Comparison of ENCODE assay signal across 19 cellular contexts in genomic region chr7:69110450-69111050, GRCh38.
A peak's percentile ranks its signal among the peaks of the same experiment; 100 is the strongest.
DNase-seq lines count a peak whose midpoint lies in the region; ATAC-seq and TF ChIP-seq lines count a peak whose summit lies in the region.
"Had no signal": no experiment of that assay in that cellular context is flagged by ENCODE, and none has a peak within 500 bp of the region (broad histone marks: within the 10 kb centered on the region; RNA-seq: fewer than 3 reads in every experiment).

No MANE protein-coding gene starts in this region.

- H3K27ac ChIP-seq in Karpas-422 (ENCODE audit: low read length) = peak overlapping the region; percentile 100

- H2AFZ ChIP-seq in Karpas-422 (ENCODE audit: low read length) = no peak overlapping the region

- no peak for ATAC-seq in GM18868 (IDR thresholded peaks at IDR 0.05; ENCODE audit: unreplicated experiment)
- ATAC-seq in HG03432 (IDR thresholded peaks at IDR 0.05; ENCODE audit: unreplicated experiment) = no peak
- ATAC-seq: HCT116, K562 had no signal

- TF ChIP-seq CTCF in GM06990 (IDR thresholded peaks at IDR 0.05; ENCODE audit: insufficient read depth, low read length, poor library complexity, severe bottlenecking) = no peak

- H3K9me3 ChIP-seq in Karpas-422 (ENCODE audit: low read length) = peaks cover 47% of the 10 kb centered on the region
- H3K9me3 ChIP-seq: BE2C had no signal

- H3K4me1 ChIP-seq in Karpas-422 (ENCODE audit: low read length) = peaks cover 48% of the 10 kb centered on the region
- H3K4me1 ChIP-seq: BE2C had no signal

- no peaks in the 10 kb centered on the region for H3K36me3 ChIP-seq in GM06990 (ENCODE audit: control insufficient read depth, insufficient read depth, low read length)
- H3K36me3 ChIP-seq in Karpas-422 (ENCODE audit: insufficient read depth, low read length) = peaks cover 36% of the 10 kb centered on the region; the same call in 1 of the 2 replicates
- H3K36me3 ChIP-seq: BE2C had no signal

- H3K4me2 ChIP-seq in Karpas-422 (ENCODE audit: low read depth, low read length, poor library complexity, severe bottlenecking) = no peak overlapping the region

- no peaks in the 10 kb centered on the region for H3K27me3 ChIP-seq in GM06990 (replicated peaks; ENCODE audit: control insufficient read depth, insufficient read depth, low read length)
- no peaks in the 10 kb centered on the region for H3K27me3 ChIP-seq in Karpas-422 (ENCODE audit: low read length)
- H3K27me3 ChIP-seq: BE2C had no signal

- DNase-seq in GM06990 (ENCODE audit: extremely low read depth, insufficient read length) (peak; percentile 45), Karpas-422 (no peak), cerebellar nuclear complex (lab: John Stamatoyannopoulos, UW) (peak; percentile 63 to 65), pons (ENCODE audit: low spot score) (peak; percentile 5), NCI-H748 (lab: John Stamatoyannopoulos, UW; ENCODE audit: unreplicated experiment) (no peak)
- DNase-seq: BE2C; CD4-positive, CD25-positive, alpha-beta regulatory T cell; CD8-positive, alpha-beta memory T cell; COR-L47; DMS 273 treated with DMSO at 0.1 percent for 48 hours; DMS53; DND-41; EL; H7; IMR-90 had no signal

- no peaks in the 10 kb centered on the region for H4K20me1 ChIP-seq in Karpas-422 (ENCODE audit: insufficient read depth, low read depth, low read length)

- H3K79me2 ChIP-seq in Karpas-422 (ENCODE audit: low read length) = no peaks in the 10 kb centered on the region

- no peak overlapping the region for H3K9ac ChIP-seq in Karpas-422 (ENCODE audit: low read length)

- H3K4me3 ChIP-seq in GM06990 (replicated peaks; ENCODE audit: low read depth, low read length) = no peak overlapping the region
- H3K4me3 ChIP-seq in Karpas-422 (ENCODE audit: low read length) = peak overlapping the region; percentile 32
- H3K4me3 ChIP-seq: K562 had no signal

- no peaks in the 10 kb centered on the region for H3K9me2 ChIP-seq in Karpas-422 (replicated peaks; ENCODE audit: insufficient read depth, low read length)

Comparison
In these comparisons a context has a peak if more than half of its experiments do, and no peak if none do; other contexts are left out.
1. DNase-seq: peak in GM06990 (single experiment), cerebellar nuclear complex (2 of 2) and pons (single experiment); none in Karpas-422 (single experiment) and NCI-H748 (single experiment).